ENCODE assay signal across 19 cellular contexts in genomic region chr5:2919310-2920018, GRCh38.
"Had no signal": no experiment of that assay in that cellular context is flagged by ENCODE, and none has a peak within 500 bp of the region (broad histone marks: within the 10 kb centered on the region; RNA-seq: fewer than 3 reads in every experiment).

No MANE protein-coding gene starts in this region.

- H3K27me3 ChIP-seq: brain microvascular endothelial cell, left lung, tibial nerve had no signal

- H3K4me1 Mint-ChIP-seq: activated CD4-positive, alpha-beta T cell treated with anti-CD3 and anti-CD28 coated beads for 36 hours; activated naive CD4-positive, alpha-beta T cell treated with anti-CD3 and anti-CD28 coated beads, Interleukin-2, amount 10 ng/mL, durations not matched to agents 7 days and 5 days; activated naive CD8-positive, alpha-beta T cell treated with anti-CD3 and anti-CD28 coated beads, Interleukin-2, amount 10 ng/mL, durations not matched to agents 7 days and 5 days; T-cell had no signal

- DNase-seq: activated CD4-positive, alpha-beta T cell treated with anti-CD3 and anti-CD28 coated beads for 36 hours; activated CD4-positive, alpha-beta T cell treated with anti-CD3 and anti-CD28 coated beads, Interleukin-2, amount 50 U/mL, for 48 hours; activated CD4-positive, CD25-positive, alpha-beta regulatory T cell; activated CD8-positive, alpha-beta memory T cell treated with anti-CD3 and anti-CD28 coated beads for 24 hours; activated gamma-delta T cell; activated naive CD4-positive, alpha-beta T cell treated with anti-CD3 and anti-CD28 coated beads, Interleukin-2, amount 10 ng/mL, durations not matched to agents 7 days and 5 days; activated naive CD8-positive, alpha-beta T cell treated with anti-CD3 and anti-CD28 coated beads, Interleukin-2, amount 10 ng/mL, durations not matched to agents 7 days and 5 days; brain microvascular endothelial cell; head of caudate nucleus; hypothalamus; kidney glomerular epithelial cell; left lung; nucleus accumbens; right cardiac atrium; stimulated activated CD4-positive, alpha-beta T cell treated with anti-CD3 and anti-CD28 coated beads, Interleukin-15, amount 100 ng/mL, for 24 hours; stimulated activated CD4-positive, alpha-beta T cell treated with anti-CD3 and anti-CD28 coated beads, Interleukin-2, amount 100 ng/mL, for 24 hours; stimulated activated naive CD4-positive, alpha-beta T cell treated with Interleukin-2 at 50 U/mL for 16 hours; T-cell had no signal

- H3K36me3 Mint-ChIP-seq: activated naive CD4-positive, alpha-beta T cell treated with anti-CD3 and anti-CD28 coated beads, Interleukin-2, amount 10 ng/mL, durations not matched to agents 7 days and 5 days; activated naive CD8-positive, alpha-beta T cell treated with anti-CD3 and anti-CD28 coated beads, Interleukin-2, amount 10 ng/mL, durations not matched to agents 7 days and 5 days; T-cell had no signal

- ATAC-seq: activated CD4-positive, alpha-beta T cell treated with anti-CD3 and anti-CD28 coated beads for 36 hours; left lung; right cardiac atrium; T-cell had no signal

- H3K4me1 ChIP-seq: left lung, tibial nerve had no signal

- H3K4me3 ChIP-seq: left lung, tibial nerve had no signal

- H3K4me3 Mint-ChIP-seq: activated CD4-positive, alpha-beta T cell treated with anti-CD3 and anti-CD28 coated beads for 36 hours; activated naive CD4-positive, alpha-beta T cell treated with anti-CD3 and anti-CD28 coated beads, Interleukin-2, amount 10 ng/mL, durations not matched to agents 7 days and 5 days; activated naive CD8-positive, alpha-beta T cell treated with anti-CD3 and anti-CD28 coated beads, Interleukin-2, amount 10 ng/mL, durations not matched to agents 7 days and 5 days; T-cell had no signal

- H3K27ac Mint-ChIP-seq: activated CD4-positive, alpha-beta T cell treated with anti-CD3 and anti-CD28 coated beads for 36 hours; activated naive CD4-positive, alpha-beta T cell treated with anti-CD3 and anti-CD28 coated beads, Interleukin-2, amount 10 ng/mL, durations not matched to agents 7 days and 5 days; activated naive CD8-positive, alpha-beta T cell treated with anti-CD3 and anti-CD28 coated beads, Interleukin-2, amount 10 ng/mL, durations not matched to agents 7 days and 5 days; T-cell had no signal

- H3K27ac ChIP-seq: brain microvascular endothelial cell, left lung, tibial nerve had no signal

- H3K36me3 ChIP-seq: brain microvascular endothelial cell, left lung, tibial nerve had no signal
